ENCODE assay signal across 1 cellular context in genomic region chr2:39007875-39008504, GRCh38.
TF ChIP-seq lines count a peak whose summit lies in the region.

No MANE protein-coding gene starts in this region.

TF ChIP-seq in HepG2, 621 proteins besides CTCF, POLR2A, EP300 and RAD21 (continued from another document):
- TF ChIP-seq, protein P1, sequence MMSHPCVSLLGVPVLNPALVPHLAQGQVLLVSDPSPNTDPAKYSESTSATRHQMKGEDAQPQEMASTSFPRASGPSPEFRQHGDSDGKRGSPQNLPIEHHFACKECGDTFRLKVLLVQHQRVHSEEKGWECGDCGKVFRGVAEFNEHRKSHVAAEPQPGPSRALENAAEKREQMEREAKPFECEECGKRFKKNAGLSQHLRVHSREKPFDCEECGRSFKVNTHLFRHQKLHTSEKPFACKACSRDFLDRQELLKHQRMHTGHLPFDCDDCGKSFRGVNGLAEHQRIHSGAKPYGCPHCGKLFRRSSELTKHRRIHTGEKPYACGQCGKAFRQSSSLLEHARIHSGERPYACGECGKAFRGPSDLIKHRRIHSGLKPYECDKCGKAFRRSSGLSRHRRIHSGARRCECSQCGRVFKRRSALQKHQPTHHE (CRISPR knock-in tag; IDR thresholded peaks at IDR 0.05; ENCODE audit: borderline replicate concordance) = no peak
- TF ChIP-seq MXI1 (IDR thresholded peaks at IDR 0.05; ENCODE audit: borderline replicate concordance, low read depth, low read length) = no peak
- TF ChIP-seq E2F2 (CRISPR knock-in tag; IDR thresholded peaks at IDR 0.05; ENCODE audit: borderline replicate concordance) = no peak
